ENCODE assay signal across 13 cellular contexts in the genomic region with DNA sequence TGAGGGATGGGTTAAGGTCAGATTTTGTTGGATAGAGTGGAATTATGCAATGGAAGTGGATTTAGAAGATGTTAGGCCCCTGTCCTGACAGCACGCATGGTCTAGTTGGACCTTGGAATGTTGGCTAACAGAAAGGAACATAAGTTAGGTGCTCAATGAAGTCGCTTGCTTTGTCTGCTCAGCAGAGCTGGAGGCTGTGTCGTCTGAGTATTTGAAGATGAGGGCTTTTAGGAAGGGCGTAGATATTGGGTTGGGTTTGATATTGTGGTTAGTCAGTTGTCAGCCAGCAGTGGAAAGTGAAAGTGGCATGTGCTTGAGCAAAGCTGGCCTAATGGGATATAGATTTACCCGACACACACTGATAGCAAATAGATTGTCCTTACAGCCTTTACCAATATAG.
DNase-seq lines count a peak whose midpoint lies in the region; ATAC-seq lines count a peak whose summit lies in the region.
"Had no signal": no experiment of that assay in that cellular context is flagged by ENCODE, and none has a peak within 500 bp of the region (broad histone marks: within the 10 kb centered on the region; RNA-seq: fewer than 3 reads in every experiment).

No MANE protein-coding gene starts in this region.

- H3K27me3 Mint-ChIP-seq in activated T-cell treated with anti-CD3 and anti-CD28 coated beads, Interleukin-2, amount 50 U/mL, for 4 hours (ENCODE audit: low read depth): no peaks in the 10 kb centered on the region
- H3K27me3 Mint-ChIP-seq in dendritic cell treated with granulocyte-macrophage colony-stimulating factor and Interleukin-4, amounts not matched to agents 40 ng/mL and 50 ng/mL, for 4 days: peaks cover 15% of the 10 kb centered on the region
- no peaks in the 10 kb centered on the region for H3K27me3 Mint-ChIP-seq in stimulated activated naive CD8-positive, alpha-beta T cell treated with anti-CD3 and anti-CD28 coated beads, Interleukin-15, amount 100 ng/mL, for 72 hours

- peak in 1 of 2 donors; percentile 34 for ATAC-seq in activated T-cell treated with anti-CD3 and anti-CD28 coated beads, Interleukin-2, amount 50 U/mL, for 4 hours
- peak; percentile 51 for ATAC-seq in stimulated activated naive CD8-positive, alpha-beta T cell treated with anti-CD3 and anti-CD28 coated beads, Interleukin-15, amount 100 ng/mL, for 72 hours
- ATAC-seq in HG03025 (IDR thresholded peaks at IDR 0.05; ENCODE audit: low FRiP score, unreplicated experiment) (no peak), HG03045 (IDR thresholded peaks at IDR 0.05; ENCODE audit: unreplicated experiment) (no peak)

- H3K4me1 Mint-ChIP-seq in activated T-cell treated with anti-CD3 and anti-CD28 coated beads, Interleukin-2, amount 50 U/mL, for 4 hours (ENCODE audit: low read depth): peaks cover 45% of the 10 kb centered on the region
- peaks cover 89% of the 10 kb centered on the region for H3K4me1 Mint-ChIP-seq in dendritic cell treated with granulocyte-macrophage colony-stimulating factor and Interleukin-4, amounts not matched to agents 40 ng/mL and 50 ng/mL, for 4 days (ENCODE audit: low read depth)
- peaks cover 43% of the 10 kb centered on the region for H3K4me1 Mint-ChIP-seq in stimulated activated naive CD8-positive, alpha-beta T cell treated with anti-CD3 and anti-CD28 coated beads, Interleukin-15, amount 100 ng/mL, for 72 hours

- no peaks in the 10 kb centered on the region for H3K36me3 Mint-ChIP-seq in activated T-cell treated with anti-CD3 and anti-CD28 coated beads, Interleukin-2, amount 50 U/mL, for 4 hours (ENCODE audit: insufficient read depth)
- no peaks in the 10 kb centered on the region for H3K36me3 Mint-ChIP-seq in dendritic cell treated with granulocyte-macrophage colony-stimulating factor and Interleukin-4, amounts not matched to agents 40 ng/mL and 50 ng/mL, for 4 days (ENCODE audit: low read depth)

- H3K4me3 Mint-ChIP-seq in activated T-cell treated with anti-CD3 and anti-CD28 coated beads, Interleukin-2, amount 50 U/mL, for 4 hours: peak overlapping the region; percentile 2
- peak overlapping the region; percentile 1 for H3K4me3 Mint-ChIP-seq in dendritic cell treated with granulocyte-macrophage colony-stimulating factor and Interleukin-4, amounts not matched to agents 40 ng/mL and 50 ng/mL, for 4 days
- H3K4me3 Mint-ChIP-seq in stimulated activated naive CD8-positive, alpha-beta T cell treated with anti-CD3 and anti-CD28 coated beads, Interleukin-15, amount 100 ng/mL, for 72 hours: no peak overlapping the region

- intact Hi-C loops in dendritic cell treated with granulocyte-macrophage colony-stimulating factor and Interleukin-4, amounts not matched to agents 40 ng/mL and 50 ng/mL, for 4 days (cut with micrococcal nuclease): loop anchor here (5.0 kb wide), 3 partner anchors 41 to 254 kb away; no protein-coding TSS in a partner anchor

- no peak for DNase-seq in activated T-cell treated with anti-CD3 and anti-CD28 coated beads, Interleukin-2, amount 50 U/mL, for 4 hours
- DNase-seq in activated T-cell treated with anti-CD3 and anti-CD28 coated beads for 4 hours (no peak), NOMO-1 treated with DMSO at 0.1 percent for 48 hours (lab: John Stamatoyannopoulos, UW; ENCODE audit: unreplicated experiment) (peak; percentile 78), anterior cingulate cortex (lab: John Stamatoyannopoulos, UW) (no peak)
- DNase-seq in stimulated activated naive CD8-positive, alpha-beta T cell treated with anti-CD3 and anti-CD28 coated beads, Interleukin-15, amount 100 ng/mL, for 72 hours: no peak
- DNase-seq: activated effector memory CD4-positive, alpha-beta T cell treated with anti-CD3 and anti-CD28 coated beads, Interleukin-2, amount 50 U/mL, for 16 hours; effector CD8-positive, alpha-beta T cell; hippocampal formation; MG63; PC-9 had no signal

- peak overlapping the region; percentile 56 for H3K27ac Mint-ChIP-seq in dendritic cell treated with granulocyte-macrophage colony-stimulating factor and Interleukin-4, amounts not matched to agents 40 ng/mL and 50 ng/mL, for 4 days
- peak overlapping the region in 1 of 2 donors; percentile 29 for H3K27ac Mint-ChIP-seq in stimulated activated naive CD8-positive, alpha-beta T cell treated with anti-CD3 and anti-CD28 coated beads, Interleukin-15, amount 100 ng/mL, for 72 hours

- H3K9me3 Mint-ChIP-seq in activated T-cell treated with anti-CD3 and anti-CD28 coated beads, Interleukin-2, amount 50 U/mL, for 4 hours: no peaks in the 10 kb centered on the region
- no peaks in the 10 kb centered on the region for H3K9me3 Mint-ChIP-seq in dendritic cell treated with granulocyte-macrophage colony-stimulating factor and Interleukin-4, amounts not matched to agents 40 ng/mL and 50 ng/mL, for 4 days
- no peaks in the 10 kb centered on the region for H3K9me3 Mint-ChIP-seq in stimulated activated naive CD8-positive, alpha-beta T cell treated with anti-CD3 and anti-CD28 coated beads, Interleukin-15, amount 100 ng/mL, for 72 hours

Comparison
In these comparisons a context has a peak if more than half of its experiments do, and no peak if none do; other contexts are left out.
1. H3K4me3 Mint-ChIP-seq: peak in activated T-cell treated with anti-CD3 and anti-CD28 coated beads, Interleukin-2, amount 50 U/mL, for 4 hours (single experiment) and dendritic cell treated with granulocyte-macrophage colony-stimulating factor and Interleukin-4, amounts not matched to agents 40 ng/mL and 50 ng/mL, for 4 days (single experiment); none in stimulated activated naive CD8-positive, alpha-beta T cell treated with anti-CD3 and anti-CD28 coated beads, Interleukin-15, amount 100 ng/mL, for 72 hours (0 of 2).